8 cellular contexts compared by ENCODE assay signal in genomic region chr18:13558132-13558531, GRCh38.
DNase-seq lines count a peak whose midpoint lies in the region; ATAC-seq and TF ChIP-seq lines count a peak whose summit lies in the region.

No MANE protein-coding gene starts in this region.

- H3K4me3 ChIP-seq in KMS-11 (IDR thresholded peaks at IDR 0.05; ENCODE audit: insufficient read depth, low read depth, low read length) (no peak overlapping the region), lung (no peak overlapping the region)

- no peaks in the 10 kb centered on the region for H3K4me1 ChIP-seq in KMS-11 (ENCODE audit: low read depth, poor library complexity, severe bottlenecking)
- peaks cover 3 to 11% of the 10 kb centered on the region in 2 donors for H3K4me1 ChIP-seq in lung (ENCODE audit: control insufficient read depth in 2 of 2, insufficient read depth in 2 of 2, low read length in 2 of 2)

- ATAC-seq in GM21390 (IDR thresholded peaks at IDR 0.05; ENCODE audit: unreplicated experiment) (peak; percentile 48), lung (ENCODE audit: insufficient read depth, low FRiP score) (no peak)

- TF ChIP-seq CTCF in KMS-11 (conservative IDR thresholded peaks at IDR 0.05; ENCODE audit: low read depth, low read length) (peak; percentile 78; the same call in 1 of the 2 replicates), lung (IDR thresholded peaks at IDR 0.05; ENCODE audit: control extremely low read depth, extremely low read depth) (peak; percentile 19)

- no peaks in the 10 kb centered on the region for H4K20me1 ChIP-seq in KMS-11 (ENCODE audit: insufficient read depth)

- no peaks in the 10 kb centered on the region for H3K27me3 ChIP-seq in KMS-11 (ENCODE audit: insufficient read depth, low read depth)
- H3K27me3 ChIP-seq in lung (ENCODE audit: control insufficient read depth, insufficient read depth), result no peaks in the 10 kb centered on the region

- no peaks in the 10 kb centered on the region for H3K9me3 ChIP-seq in lung (ENCODE audit: control insufficient read depth in 2 of 2, insufficient read depth in 1 of 2, low read length in 1 of 2)

- H3K27ac ChIP-seq in KMS-11 (no peak overlapping the region), lung (ENCODE audit: low read depth in 1 of 2, low read length in 1 of 2) (no peak overlapping the region)

- DNase-seq in DMS 273 (lab: John Stamatoyannopoulos, UW; ENCODE audit: unreplicated experiment) (peak; percentile 61), SKM-1 treated with dmso at 0.1 percent for 144 hours (lab: John Stamatoyannopoulos, UW; ENCODE audit: unreplicated experiment) (peak; percentile 71), dermis blood vessel endothelial cell (peak; percentile 65), lung (ENCODE audit: low spot score) (no peak), activated gamma-delta T cell treated with Interleukin-2 at 50 U/mL for 16 hours (no peak)
- DNase-seq in activated CD4-positive, CD25-positive, alpha-beta regulatory T cell (lab: John Stamatoyannopoulos, UW), result no peak

- peak overlapping the region; percentile 30 for H2AFZ ChIP-seq in KMS-11 (ENCODE audit: low read depth)

- no peak overlapping the region for H3K9ac ChIP-seq in KMS-11

- H3K79me2 ChIP-seq in KMS-11 (ENCODE audit: insufficient read depth, low read depth), result no peaks in the 10 kb centered on the region

- H3K36me3 ChIP-seq in KMS-11 (ENCODE audit: insufficient read depth), result no peaks in the 10 kb centered on the region
- no peaks in the 10 kb centered on the region for H3K36me3 ChIP-seq in lung (ENCODE audit: control insufficient read depth in 2 of 2, insufficient read depth in 2 of 2, low read length in 2 of 2)

- WGBS in lung, 2 donors, result 6 to 7% methylated on average over 5 of the region's 5 CpGs

- H3K4me2 ChIP-seq in KMS-11, result no peak overlapping the region

Comparison
In these comparisons a context has a peak if more than half of its experiments do, and no peak if none do; other contexts are left out.
1. DNase-seq: peak in DMS 273 (single experiment), SKM-1 treated with dmso at 0.1 percent for 144 hours (single experiment) and dermis blood vessel endothelial cell (single experiment); none in lung (single experiment), activated gamma-delta T cell treated with Interleukin-2 at 50 U/mL for 16 hours (single experiment) and activated CD4-positive, CD25-positive, alpha-beta regulatory T cell (0 of 4).